10 cellular contexts compared by ENCODE assay signal in genomic region chr21:34835526-34835925, GRCh38.
DNase-seq lines count a peak whose midpoint lies in the region; ATAC-seq and TF ChIP-seq lines count a peak whose summit lies in the region.
"Had no signal": no experiment of that assay in that cellular context is flagged by ENCODE, and none has a peak within 500 bp of the region (broad histone marks: within the 10 kb centered on the region; RNA-seq: fewer than 3 reads in every experiment).

No MANE protein-coding gene starts in this region.

- H3K36me3 ChIP-seq in right lobe of liver, result no peaks in the 10 kb centered on the region

- no peak for TF ChIP-seq POLR2A in right lobe of liver (IDR thresholded peaks at IDR 0.05)

- no peaks in the 10 kb centered on the region for H3K9me3 Mint-ChIP-seq in stimulated activated naive CD8-positive, alpha-beta T cell treated with anti-CD3 and anti-CD28 coated beads, Interleukin-15, Interleukin-2, amounts not matched to agents 100 ng/mL and 50 ng/mL, for 24 hours
- H3K9me3 Mint-ChIP-seq in activated T-helper 17 cell treated with anti-CD3 and anti-CD28 coated beads, Interleukin-2, amount 50 U/mL, for 72 hours, result no peaks in the 10 kb centered on the region
- H3K9me3 Mint-ChIP-seq: activated naive CD8-positive, alpha-beta T cell treated with anti-CD3 and anti-CD28 coated beads, Interleukin-2, amount 10 ng/mL, durations not matched to agents 7 days and 5 days had no signal

- no peaks in the 10 kb centered on the region for H3K27me3 Mint-ChIP-seq in stimulated activated naive CD8-positive, alpha-beta T cell treated with anti-CD3 and anti-CD28 coated beads, Interleukin-15, Interleukin-2, amounts not matched to agents 100 ng/mL and 50 ng/mL, for 24 hours
- no peaks in the 10 kb centered on the region for H3K27me3 Mint-ChIP-seq in activated T-helper 17 cell treated with anti-CD3 and anti-CD28 coated beads, Interleukin-2, amount 50 U/mL, for 72 hours
- H3K27me3 Mint-ChIP-seq: activated naive CD8-positive, alpha-beta T cell treated with anti-CD3 and anti-CD28 coated beads, Interleukin-2, amount 10 ng/mL, durations not matched to agents 7 days and 5 days had no signal

- no peak for TF ChIP-seq CTCF in right lobe of liver (IDR thresholded peaks at IDR 0.05)
- no peak for TF ChIP-seq CTCF in GM13976 (IDR thresholded peaks at IDR 0.05; ENCODE audit: borderline replicate concordance, control extremely low read depth, extremely low read depth, insufficient read depth, missing control alignments)

- no peak for ATAC-seq in stimulated activated naive CD8-positive, alpha-beta T cell treated with anti-CD3 and anti-CD28 coated beads, Interleukin-15, Interleukin-2, amounts not matched to agents 100 U/mL and 50 U/mL, for 24 hours
- no peak for ATAC-seq in activated T-helper 17 cell treated with anti-CD3 and anti-CD28 coated beads, Interleukin-2, amount 50 U/mL, for 72 hours (replicated peaks)
- peak; percentile 35 to 60 (median 43) for ATAC-seq in right lobe of liver
- ATAC-seq in HG03520 (IDR thresholded peaks at IDR 0.05; ENCODE audit: unreplicated experiment), result no peak
- ATAC-seq in HG03039 (IDR thresholded peaks at IDR 0.05; ENCODE audit: unreplicated experiment), result no peak

- H3K4me3 Mint-ChIP-seq in stimulated activated naive CD8-positive, alpha-beta T cell treated with anti-CD3 and anti-CD28 coated beads, Interleukin-15, Interleukin-2, amounts not matched to agents 100 ng/mL and 50 ng/mL, for 24 hours, result no peak overlapping the region
- H3K4me3 Mint-ChIP-seq in activated T-helper 17 cell treated with anti-CD3 and anti-CD28 coated beads, Interleukin-2, amount 50 U/mL, for 72 hours, result peak overlapping the region; percentile 54

- no peaks in the 10 kb centered on the region for H3K9me3 ChIP-seq in right lobe of liver

- peaks cover 0 to 32% (median 5%) of the 10 kb centered on the region in 4 donors for H3K4me1 ChIP-seq in right lobe of liver

- peak overlapping the region; percentile 29 for H3K27ac Mint-ChIP-seq in stimulated activated naive CD8-positive, alpha-beta T cell treated with anti-CD3 and anti-CD28 coated beads, Interleukin-15, Interleukin-2, amounts not matched to agents 100 ng/mL and 50 ng/mL, for 24 hours
- peak overlapping the region; percentile 77 for H3K27ac Mint-ChIP-seq in activated T-helper 17 cell treated with anti-CD3 and anti-CD28 coated beads, Interleukin-2, amount 50 U/mL, for 72 hours

- peaks cover 42% of the 10 kb centered on the region for H3K4me1 Mint-ChIP-seq in stimulated activated naive CD8-positive, alpha-beta T cell treated with anti-CD3 and anti-CD28 coated beads, Interleukin-15, Interleukin-2, amounts not matched to agents 100 ng/mL and 50 ng/mL, for 24 hours (ENCODE audit: low read depth)
- H3K4me1 Mint-ChIP-seq in activated T-helper 17 cell treated with anti-CD3 and anti-CD28 coated beads, Interleukin-2, amount 50 U/mL, for 72 hours, result peaks cover 32% of the 10 kb centered on the region

- no peaks in the 10 kb centered on the region for H3K27me3 ChIP-seq in right lobe of liver

- 55% methylated on average over 4 of the region's 6 CpGs for whole genome bisulfite sequencing in right lobe of liver (ENCODE audit: insufficient coverage, low coverage, low lambda C conversion rate, missing lambda C conversion rate)

- peaks cover 74% of the 10 kb centered on the region for H3K36me3 Mint-ChIP-seq in stimulated activated naive CD8-positive, alpha-beta T cell treated with anti-CD3 and anti-CD28 coated beads, Interleukin-15, Interleukin-2, amounts not matched to agents 100 ng/mL and 50 ng/mL, for 24 hours (ENCODE audit: low read depth)
- H3K36me3 Mint-ChIP-seq in activated T-helper 17 cell treated with anti-CD3 and anti-CD28 coated beads, Interleukin-2, amount 50 U/mL, for 72 hours (ENCODE audit: low read depth), result peaks cover 100% of the 10 kb centered on the region

- peak overlapping the region; percentile 48 to 86 (median 71) for H3K27ac ChIP-seq in right lobe of liver
- H3K27ac ChIP-seq: KMS-11 had no signal

- intact Hi-C loops in right lobe of liver (cut with DNase I), result no loop called here

- in situ Hi-C loops in GM13976 (cut with MboI; ENCODE audit: low sequenced_read_pairs, unreplicated experiment), result no loop called here

- no peak for DNase-seq in stimulated activated naive CD8-positive, alpha-beta T cell treated with anti-CD3 and anti-CD28 coated beads, Interleukin-15, Interleukin-2, amounts not matched to agents 100 U/mL and 50 U/mL, for 24 hours
- peak in 2 of 3 donors; percentile 62 to 71 for DNase-seq in right lobe of liver
- no peak for DNase-seq in GM19240 (ENCODE audit: insufficient read length, low spot score)
- DNase-seq in GM13976 (ENCODE audit: low spot score), result no peak

- H3K4me3 ChIP-seq in right lobe of liver, result no peak overlapping the region

Comparison
In these comparisons a context has a peak if more than half of its experiments do, and no peak if none do; other contexts are left out.
1. ATAC-seq: peak in right lobe of liver (4 of 4); none in stimulated activated naive CD8-positive, alpha-beta T cell treated with anti-CD3 and anti-CD28 coated beads, Interleukin-15, Interleukin-2, amounts not matched to agents 100 U/mL and 50 U/mL, for 24 hours (single experiment), activated T-helper 17 cell treated with anti-CD3 and anti-CD28 coated beads, Interleukin-2, amount 50 U/mL, for 72 hours (single experiment), HG03520 (single experiment) and HG03039 (single experiment).
2. DNase-seq: peak in right lobe of liver (2 of 3); none in stimulated activated naive CD8-positive, alpha-beta T cell treated with anti-CD3 and anti-CD28 coated beads, Interleukin-15, Interleukin-2, amounts not matched to agents 100 U/mL and 50 U/mL, for 24 hours (single experiment), GM19240 (single experiment) and GM13976 (single experiment).